Comparison of ENCODE assay signal across 23 cellular contexts in the genomic region with DNA sequence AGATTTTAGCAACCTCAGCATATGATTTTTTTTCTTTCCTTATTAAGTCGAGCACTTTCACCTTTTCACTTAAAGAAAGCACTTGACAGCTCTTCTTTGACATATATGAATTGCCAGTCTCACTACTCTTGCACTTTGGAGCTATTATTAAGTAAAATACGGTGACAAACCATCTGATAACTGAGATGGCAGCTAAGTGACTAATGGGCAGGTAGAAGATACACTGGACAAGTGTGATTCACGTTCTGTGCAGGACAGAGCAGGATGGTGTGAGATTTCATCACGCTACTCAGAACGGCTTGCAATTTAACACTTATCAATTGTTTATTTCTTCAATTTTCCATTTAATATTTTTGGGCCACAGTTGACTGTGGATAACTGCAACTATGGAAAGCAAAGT.
DNase-seq lines count a peak whose midpoint lies in the region; FAIRE-seq and TF ChIP-seq lines count a peak whose summit lies in the region.
"Had no signal": no experiment of that assay in that cellular context is flagged by ENCODE, and none has a peak within 500 bp of the region (broad histone marks: within the 10 kb centered on the region; RNA-seq: fewer than 3 reads in every experiment).

No MANE protein-coding gene starts in this region.

- H3K27me3 ChIP-seq in bronchial epithelial cell (ENCODE audit: control insufficient read depth, insufficient read depth, low read length) (no peaks in the 10 kb centered on the region), hepatocyte (no peaks in the 10 kb centered on the region)
- H3K27me3 ChIP-seq: BE2C; BLaER1 treated with 17β-estradiol and CSF1 and Interleukin-3, amounts not matched to agents 10 nM and 100 nM had no signal

- TF ChIP-seq CTCF in bronchial epithelial cell (IDR thresholded peaks at IDR 0.05; ENCODE audit: insufficient read depth, low read length, severe bottlenecking): no peak
- no peak for TF ChIP-seq CTCF in hepatocyte (IDR thresholded peaks at IDR 0.05; ENCODE audit: poor library complexity)

- peaks cover 1% of the 10 kb centered on the region for H3K27me3 Mint-ChIP-seq in activated T-helper 2 cell treated with anti-CD3 and anti-CD28 coated beads, Interferon-gamma antibody, Interleukin-2, Interleukin-4, amounts not matched to agents 10 μg/mL and 5 μg/mL and 100 μg/mL, durations not matched to agents 14 hours and 24 hours and 36 hours (ENCODE audit: low read depth)
- H3K27me3 Mint-ChIP-seq: CD4-positive, alpha-beta T cell had no signal

- H3K27ac ChIP-seq in hepatocyte: peak overlapping the region; percentile 60
- H3K27ac ChIP-seq: BLaER1 treated with 17β-estradiol and CSF1 and Interleukin-3, amounts not matched to agents 10 nM and 100 nM had no signal

- H3K79me2 ChIP-seq in hepatocyte: no peaks in the 10 kb centered on the region

- intact Hi-C loops in activated T-helper 2 cell treated with anti-CD3 and anti-CD28 coated beads, Interferon-gamma antibody, Interleukin-2, Interleukin-4, amounts not matched to agents 10 μg/mL and 5 μg/mL and 100 μg/mL, durations not matched to agents 14 hours and 24 hours and 36 hours (cut with micrococcal nuclease): no loop called here

- H3K9me3 ChIP-seq in hepatocyte (ENCODE audit: low read depth): no peaks in the 10 kb centered on the region
- H3K9me3 ChIP-seq: BE2C; BLaER1 treated with 17β-estradiol and CSF1 and Interleukin-3, amounts not matched to agents 10 nM and 100 nM had no signal

- no peaks in the 10 kb centered on the region for H4K20me1 ChIP-seq in hepatocyte (ENCODE audit: insufficient read depth, poor library complexity, severe bottlenecking)
- H4K20me1 ChIP-seq: BLaER1 treated with 17β-estradiol and CSF1 and Interleukin-3, amounts not matched to agents 10 nM and 100 nM had no signal

- no peaks in the 10 kb centered on the region for H3K9me2 ChIP-seq in hepatocyte (replicated peaks; ENCODE audit: insufficient read depth)

- H3K36me3 Mint-ChIP-seq in activated T-helper 2 cell treated with anti-CD3 and anti-CD28 coated beads, Interferon-gamma antibody, Interleukin-2, Interleukin-4, amounts not matched to agents 10 μg/mL and 5 μg/mL and 100 μg/mL, durations not matched to agents 14 hours and 24 hours and 36 hours (ENCODE audit: low read depth): no peaks in the 10 kb centered on the region
- H3K36me3 Mint-ChIP-seq: CD14-positive monocyte; CD8-positive, alpha-beta memory T cell had no signal

- 67% methylated on average over 5 of the region's 5 CpGs for WGBS in hepatocyte (ENCODE audit: low lambda C conversion rate, missing lambda C conversion rate)

- peaks cover 3% of the 10 kb centered on the region for H3K4me1 Mint-ChIP-seq in activated T-helper 2 cell treated with anti-CD3 and anti-CD28 coated beads, Interferon-gamma antibody, Interleukin-2, Interleukin-4, amounts not matched to agents 10 μg/mL and 5 μg/mL and 100 μg/mL, durations not matched to agents 14 hours and 24 hours and 36 hours (ENCODE audit: low read depth)
- H3K4me1 Mint-ChIP-seq: CD14-positive monocyte, GM23338, H9 had no signal

- no peak overlapping the region for H3K4me2 ChIP-seq in hepatocyte
- H3K4me2 ChIP-seq: BLaER1 treated with 17β-estradiol and CSF1 and Interleukin-3, amounts not matched to agents 10 nM and 100 nM; GM23338 had no signal

- no peaks in the 10 kb centered on the region for H3K9me3 Mint-ChIP-seq in activated T-helper 2 cell treated with anti-CD3 and anti-CD28 coated beads, Interferon-gamma antibody, Interleukin-2, Interleukin-4, amounts not matched to agents 10 μg/mL and 5 μg/mL and 100 μg/mL, durations not matched to agents 14 hours and 24 hours and 36 hours
- H3K9me3 Mint-ChIP-seq: CD14-positive monocyte; CD4-positive, alpha-beta T cell; CD8-positive, alpha-beta memory T cell; GM23338; H9 had no signal

- DNase-seq in NCI-H2227 (lab: John Stamatoyannopoulos, UW; ENCODE audit: unreplicated experiment): peak; percentile 68
- DNase-seq in bronchial epithelial cell (ENCODE audit: low read depth): peak; percentile 29
- DNase-seq in hepatocyte (ENCODE audit: low spot score): peak; percentile 8
- no peak for DNase-seq in stimulated activated CD4-positive, alpha-beta T cell treated with anti-CD3 and anti-CD28 coated beads, Interleukin-2, amount 100 ng/mL, for 24 hours
- DNase-seq in activated T-helper 2 cell treated with anti-CD3 and anti-CD28 coated beads, Interferon-gamma antibody, Interleukin-2, Interleukin-4, amounts not matched to agents 10 μg/mL and 5 μg/mL and 100 μg/mL, durations not matched to agents 14 hours and 24 hours and 36 hours (ENCODE audit: low spot score): no peak
- DNase-seq in A172 (ENCODE audit: low spot score): no peak
- DNase-seq: ACHN; AML-193; BE2C; CD4-positive, alpha-beta T cell; CD8-positive, alpha-beta memory T cell; DMS 273 treated with DMSO at 0.1 percent for 48 hours; DMS79; EL; GDM1; H9 had no signal

- FAIRE-seq in bronchial epithelial cell (lab: Jason Lieb, UNC): no peak
- FAIRE-seq: A204.1, D721Med, GM12891, GM18507 had no signal

- H3K4me3 Mint-ChIP-seq in activated T-helper 2 cell treated with anti-CD3 and anti-CD28 coated beads, Interferon-gamma antibody, Interleukin-2, Interleukin-4, amounts not matched to agents 10 μg/mL and 5 μg/mL and 100 μg/mL, durations not matched to agents 14 hours and 24 hours and 36 hours (ENCODE audit: low read depth): no peak overlapping the region
- H3K4me3 Mint-ChIP-seq: CD14-positive monocyte; CD4-positive, alpha-beta T cell; CD8-positive, alpha-beta memory T cell; GM23338; H9 had no signal

- H2AFZ ChIP-seq in hepatocyte: no peak overlapping the region
- H2AFZ ChIP-seq: GM23338 had no signal

- peaks cover 3% of the 10 kb centered on the region for H3K4me1 ChIP-seq in hepatocyte (ENCODE audit: insufficient read depth)
- H3K4me1 ChIP-seq: BE2C; BLaER1 treated with 17β-estradiol and CSF1 and Interleukin-3, amounts not matched to agents 10 nM and 100 nM had no signal

- H3K4me3 ChIP-seq in bronchial epithelial cell (ENCODE audit: low read depth, low read length) (no peak overlapping the region), hepatocyte (no peak overlapping the region)
- H3K4me3 ChIP-seq: BLaER1 treated with 17β-estradiol and CSF1 and Interleukin-3, amounts not matched to agents 10 nM and 100 nM; GM23338 had no signal

- no peak overlapping the region for H3K27ac Mint-ChIP-seq in activated T-helper 2 cell treated with anti-CD3 and anti-CD28 coated beads, Interferon-gamma antibody, Interleukin-2, Interleukin-4, amounts not matched to agents 10 μg/mL and 5 μg/mL and 100 μg/mL, durations not matched to agents 14 hours and 24 hours and 36 hours
- H3K27ac Mint-ChIP-seq: CD14-positive monocyte; CD4-positive, alpha-beta T cell; CD8-positive, alpha-beta memory T cell; GM23338; H9 had no signal

- H3K36me3 ChIP-seq in bronchial epithelial cell (ENCODE audit: control insufficient read depth, insufficient read depth, low read length) (no peaks in the 10 kb centered on the region), hepatocyte (replicated peaks; ENCODE audit: insufficient read depth, low read depth) (no peaks in the 10 kb centered on the region)
- H3K36me3 ChIP-seq: BE2C; BLaER1 treated with 17β-estradiol and CSF1 and Interleukin-3, amounts not matched to agents 10 nM and 100 nM had no signal

Comparison
In these comparisons a context has a peak if more than half of its experiments do, and no peak if none do; other contexts are left out.
1. DNase-seq: peak in NCI-H2227 (single experiment), bronchial epithelial cell (single experiment) and hepatocyte (single experiment); none in stimulated activated CD4-positive, alpha-beta T cell treated with anti-CD3 and anti-CD28 coated beads, Interleukin-2, amount 100 ng/mL, for 24 hours (0 of 2), activated T-helper 2 cell treated with anti-CD3 and anti-CD28 coated beads, Interferon-gamma antibody, Interleukin-2, Interleukin-4, amounts not matched to agents 10 μg/mL and 5 μg/mL and 100 μg/mL, durations not matched to agents 14 hours and 24 hours and 36 hours (single experiment) and A172 (single experiment).